In genomic region chr11:69646493-69647201, GRCh38 we compare ENCODE assay signal across 21 cellular contexts. TPM values are rescaled to one million over a fixed set of nuclear protein-coding genes. Genes with fewer than 3 reads are reported as not detected.
DNase-seq lines count a peak whose midpoint lies in the region; ATAC-seq and TF ChIP-seq lines count a peak whose summit lies in the region.
"Had no signal": no experiment of that assay in that cellular context is flagged by ENCODE, and none has a peak within 500 bp of the region (broad histone marks: within the 10 kb centered on the region; RNA-seq: fewer than 3 reads in every experiment).

No MANE protein-coding gene starts in this region.

- 92 to 94% methylated on average over 22 to 24 of the region's 26 CpGs for WGBS in mesodermal cell (ENCODE audit: insufficient coverage in 2 of 2), 2 experiments

- H3K4me1 Mint-ChIP-seq in GM23338 = peaks cover 3% of the 10 kb centered on the region; the same call in 2 of the 3 replicates
- no peaks in the 10 kb centered on the region for H3K4me1 Mint-ChIP-seq in naive thymus-derived CD4-positive, alpha-beta T cell
- H3K4me1 Mint-ChIP-seq: activated CD8-positive, alpha-beta memory T cell treated with anti-CD3 and anti-CD28 coated beads, Interleukin-2, amount 10 ng/mL, durations not matched to agents 7 days and 5 days had no signal

- H3K27me3 Mint-ChIP-seq in GM23338 (ENCODE audit: insufficient read depth, low read depth, poor library complexity) = peaks cover 15% of the 10 kb centered on the region
- H3K27me3 Mint-ChIP-seq in naive thymus-derived CD4-positive, alpha-beta T cell = no peaks in the 10 kb centered on the region

- H3K36me3 Mint-ChIP-seq in GM23338 (ENCODE audit: low read depth) = peaks cover 68% of the 10 kb centered on the region
- peaks cover 0 to under 1% (median 0%) of the 10 kb centered on the region in 5 donors for H3K36me3 Mint-ChIP-seq in naive thymus-derived CD4-positive, alpha-beta T cell
- H3K36me3 Mint-ChIP-seq: activated CD8-positive, alpha-beta memory T cell treated with anti-CD3 and anti-CD28 coated beads, Interleukin-2, amount 10 ng/mL, durations not matched to agents 7 days and 5 days had no signal

- H2AFZ ChIP-seq in GM23338 = no peak overlapping the region

- H3F3A ChIP-seq in GM23338 (replicated peaks; ENCODE audit: low read depth) = 0 out of 2 replicates have a peak, but pooled peaks cover 2% of the 10 kb centered on the region

- H3K36me3 ChIP-seq in GM23338 (ENCODE audit: insufficient read depth) (peaks cover 6% of the 10 kb centered on the region; the same call in 1 of the 2 replicates), mesodermal cell (ENCODE audit: control insufficient read depth, insufficient read depth, low read length) (peaks cover 96% of the 10 kb centered on the region)
- H3K36me3 ChIP-seq in naive thymus-derived CD4-positive, alpha-beta T cell (ENCODE audit: control insufficient read depth in 2 of 3, insufficient read depth in 3 of 3, low read length in 3 of 3) = no peaks in the 10 kb centered on the region
- H3K36me3 ChIP-seq: colonic mucosa, gastrocnemius medialis had no signal

- TF ChIP-seq CTCF in 22Rv1 (IDR thresholded peaks at IDR 0.05) (no peak), GM23338 (conservative IDR thresholded peaks at IDR 0.05; ENCODE audit: low read depth in 2 of 2) (no peak), VCaP (conservative IDR thresholded peaks at IDR 0.05) (no peak), GM13976 (IDR thresholded peaks at IDR 0.05; ENCODE audit: borderline replicate concordance, control extremely low read depth, extremely low read depth, insufficient read depth, missing control alignments) (no peak)

- intact Hi-C loops in naive thymus-derived CD4-positive, alpha-beta T cell (cut with micrococcal nuclease) = loop anchor here in 1 of 2 donors (10.0 kb wide), 1 partner anchor 802 kb away; the partner anchor contains the start of gene CPT1A

- H3K4me1 ChIP-seq in GM23338 (ENCODE audit: insufficient read depth) (peaks cover 5% of the 10 kb centered on the region; the same call in 1 of the 2 replicates), mesodermal cell (ENCODE audit: control insufficient read depth, insufficient read depth, low read length, poor library complexity, severe bottlenecking) (peaks cover 45% of the 10 kb centered on the region)
- peaks cover 0 to 3% of the 10 kb centered on the region in 2 donors for H3K4me1 ChIP-seq in naive thymus-derived CD4-positive, alpha-beta T cell (ENCODE audit: control insufficient read depth in 2 of 2, insufficient read depth in 2 of 2, low read length in 2 of 2)

- peaks cover 20% of the 10 kb centered on the region for H3K79me2 ChIP-seq in GM23338 (replicated peaks; ENCODE audit: insufficient read depth)

- ATAC-seq in GM23338 (no peak), GM21423 (IDR thresholded peaks at IDR 0.05; ENCODE audit: unreplicated experiment) (no peak)
- ATAC-seq in naive thymus-derived CD4-positive, alpha-beta T cell = no peak
- ATAC-seq: activated CD8-positive, alpha-beta memory T cell treated with anti-CD3 and anti-CD28 coated beads, Interleukin-2, amount 10 ng/mL, durations not matched to agents 7 days and 5 days; gastrocnemius medialis had no signal

- no peak overlapping the region for H3K4me3 Mint-ChIP-seq in GM23338
- no peak overlapping the region for H3K4me3 Mint-ChIP-seq in naive thymus-derived CD4-positive, alpha-beta T cell
- H3K4me3 Mint-ChIP-seq: activated CD8-positive, alpha-beta memory T cell treated with anti-CD3 and anti-CD28 coated beads, Interleukin-2, amount 10 ng/mL, durations not matched to agents 7 days and 5 days; nephron had no signal

- no peak overlapping the region for H3K27ac Mint-ChIP-seq in GM23338
- no peak overlapping the region for H3K27ac Mint-ChIP-seq in naive thymus-derived CD4-positive, alpha-beta T cell
- H3K27ac Mint-ChIP-seq: activated CD8-positive, alpha-beta memory T cell treated with anti-CD3 and anti-CD28 coated beads, Interleukin-2, amount 10 ng/mL, durations not matched to agents 7 days and 5 days had no signal

- CTCF ChIA-PET in naive thymus-derived CD4-positive, alpha-beta T cell (lab: Charles Lee) = interaction anchor here (1.1 to 5.8 kb wide), 3 partner anchors 352 to 557 kb away, joined by 3 to 37 read pairs (median 32); partner anchors contain the start of gene MYEOV

- no peaks in the 10 kb centered on the region for H3K9me3 Mint-ChIP-seq in GM23338
- H3K9me3 Mint-ChIP-seq in naive thymus-derived CD4-positive, alpha-beta T cell = no peaks in the 10 kb centered on the region
- H3K9me3 Mint-ChIP-seq: nephron had no signal

- POLR2A ChIA-PET in naive thymus-derived CD4-positive, alpha-beta T cell (lab: Charles Lee) = no interaction called here

- H3K27ac ChIP-seq in 22Rv1 = peak overlapping the region; percentile 100
- peak overlapping the region; percentile 26; the same call in 1 of the 2 replicates for H3K27ac ChIP-seq in GM23338 (ENCODE audit: low read depth)
- peak overlapping the region; percentile 100 for H3K27ac ChIP-seq in VCaP
- peak overlapping the region; percentile 45 for H3K27ac ChIP-seq in mesodermal cell (ENCODE audit: low read depth, low read length, severe bottlenecking)
- no peak overlapping the region for H3K27ac ChIP-seq in naive thymus-derived CD4-positive, alpha-beta T cell (ENCODE audit: low read depth, low read length)
- H3K27ac ChIP-seq: colonic mucosa, gastrocnemius medialis, suprapubic skin had no signal

- H3K4me3 ChIP-seq in GM23338 (no peak overlapping the region), mesodermal cell (ENCODE audit: extremely low read depth, insufficient read depth, low read length, poor library complexity, severe bottlenecking) (no peak overlapping the region)
- H3K4me3 ChIP-seq in naive thymus-derived CD4-positive, alpha-beta T cell (ENCODE audit: low read length) = no peak overlapping the region
- H3K4me3 ChIP-seq: colonic mucosa, gastrocnemius medialis, suprapubic skin had no signal

- H3K9me2 ChIP-seq in GM23338 (ENCODE audit: insufficient read depth) = no peaks in the 10 kb centered on the region

- peaks cover 8% of the 10 kb centered on the region; the same call in 1 of the 2 replicates for H3K27me3 ChIP-seq in GM23338 (ENCODE audit: insufficient read depth)
- H3K27me3 ChIP-seq in naive thymus-derived CD4-positive, alpha-beta T cell (ENCODE audit: control insufficient read depth in 2 of 2, insufficient read depth in 2 of 2, low read length in 2 of 2) = no peaks in the 10 kb centered on the region
- H3K27me3 ChIP-seq: colonic mucosa, suprapubic skin had no signal

- H3K9me3 ChIP-seq in mesodermal cell (ENCODE audit: control insufficient read depth, low read length) = no peaks in the 10 kb centered on the region
- H3K9me3 ChIP-seq in naive thymus-derived CD4-positive, alpha-beta T cell (ENCODE audit: control insufficient read depth in 2 of 3, low read length in 3 of 3) = no peaks in the 10 kb centered on the region
- H3K9me3 ChIP-seq: colonic mucosa, gastrocnemius medialis, suprapubic skin had no signal

- DNase-seq in GM23338 (ENCODE audit: low spot score) = no peak
- DNase-seq in GM13976 (ENCODE audit: low spot score) = no peak
- no peak for DNase-seq in naive thymus-derived CD4-positive, alpha-beta T cell
- DNase-seq in COR-L47 (lab: John Stamatoyannopoulos, UW) = no peak
- DNase-seq: activated CD4-positive, CD25-positive, alpha-beta regulatory T cell treated with anti-CD3 and anti-CD28 coated beads, Interleukin-2, amount 50 U/mL, for 72 hours; activated CD8-positive, alpha-beta memory T cell treated with anti-CD3 and anti-CD28 coated beads, Interleukin-2, amount 10 ng/mL, durations not matched to agents 7 days and 5 days; activated gamma-delta T cell; colonic mucosa; DMS 273 treated with DMSO at 0.1 percent for 48 hours; gastrocnemius medialis; KG1; NCI-H748 treated with DMSO at 0.1 percent for 48 hours; stimulated activated CD4-positive, alpha-beta T cell treated with anti-CD3 and anti-CD28 coated beads, Interleukin-4, amount 100 ng/mL, for 1 hour; T-helper 2 cell had no signal

- in situ Hi-C loops in GM13976 (cut with MboI; ENCODE audit: low sequenced_read_pairs, unreplicated experiment) = loop anchor here (10.0 to 25.0 kb wide), 2 partner anchors 359 to 542 kb away; partner anchors contain the start of gene MYEOV

- peaks cover 7% of the 10 kb centered on the region for H4K20me1 ChIP-seq in GM23338 (replicated peaks; ENCODE audit: insufficient read depth)

- H3K4me2 ChIP-seq in GM23338 = no peak overlapping the region

TF ChIP-seq in GM23338, 12 proteins besides CTCF, POLR2A, EP300 and RAD21 (continues in another document):
- TF ChIP-seq NANOG (IDR thresholded peaks at IDR 0.05; ENCODE audit: borderline replicate concordance) = no peak
- TF ChIP-seq POLR2AphosphoS5 (IDR thresholded peaks at IDR 0.05; ENCODE audit: low read depth) = peak; percentile 10
- TF ChIP-seq ETS1 (IDR thresholded peaks at IDR 0.05) = no peak
- TF ChIP-seq ZNF114 (CRISPR knock-in tag; IDR thresholded peaks at IDR 0.05) = no peak
- no peak for TF ChIP-seq ZNF331 (CRISPR knock-in tag; IDR thresholded peaks at IDR 0.05; ENCODE audit: low read depth)

RNA-seq across cellular contexts. Expression of gene CCND1, which starts 5.7 kb away (rescaled TPM):
- 99.1 and 109 TPM in 2 replicates for total RNA-seq in GM23338 (2014; rRNA removed; shearing (Covaris generic))
- 159 and 183 TPM in 2 replicates for polyA plus RNA-seq in GM23338 (2016; fragmentation: Nextera tagmentation; extraction: Ambion mirVana)
- 278 TPM for polyA plus RNA-seq in mesodermal cell (2013, experiment 1 of 2)
- polyA plus RNA-seq in mesodermal cell (2013, experiment 2 of 2) = 285 TPM
- total RNA-seq in naive thymus-derived CD4-positive, alpha-beta T cell = 1 to 10 TPM in 2 of 5 experiments, under 1 TPM in 3; 0.35 to 4.0 (median 0.84) TPM
- polyA plus RNA-seq in naive thymus-derived CD4-positive, alpha-beta T cell = 1 to 10 TPM in 1 of 2 donors, under 1 TPM in 1; 0.26 to 4.9 TPM

RNA-seq across cellular contexts. Expression of gene LTO1, which starts 28.5 kb away (rescaled TPM):
- total RNA-seq in GM23338 (2014; rRNA removed; shearing (Covaris generic)) = 12.9 and 20.1 TPM in 2 replicates
- polyA plus RNA-seq in GM23338 (2016; fragmentation: Nextera tagmentation; extraction: Ambion mirVana) = 23.2 and 23.3 TPM in 2 replicates
- 12.1 TPM for polyA plus RNA-seq in mesodermal cell (2013, experiment 1 of 2)
- polyA plus RNA-seq in mesodermal cell (2013, experiment 2 of 2) = 13.3 TPM
- total RNA-seq in naive thymus-derived CD4-positive, alpha-beta T cell = 10 to 100 TPM; 32.8 to 75.6 (median 55.1) TPM
- 10 to 100 TPM; 19.1 to 21.3 TPM for polyA plus RNA-seq in naive thymus-derived CD4-positive, alpha-beta T cell

RNA-seq across cellular contexts. Expression of gene FGF19, which starts 57.2 kb away (rescaled TPM):
- 27.4 and 36.1 TPM in 2 replicates for total RNA-seq in GM23338 (2014; rRNA removed; shearing (Covaris generic))
- 21.7 and 22.3 TPM in 2 replicates for polyA plus RNA-seq in GM23338 (2016; fragmentation: Nextera tagmentation; extraction: Ambion mirVana)
- 14.5 TPM for polyA plus RNA-seq in mesodermal cell (2013, experiment 1 of 2)
- 20.7 TPM for polyA plus RNA-seq in mesodermal cell (2013, experiment 2 of 2)
- not detected for total RNA-seq in naive thymus-derived CD4-positive, alpha-beta T cell
- polyA plus RNA-seq in naive thymus-derived CD4-positive, alpha-beta T cell = not detected
- total RNA-seq: activated CD8-positive, alpha-beta memory T cell treated with anti-CD3 and anti-CD28 coated beads, Interleukin-2, amount 10 ng/mL, durations not matched to agents 7 days and 5 days; aorta; gastrocnemius medialis; suprapubic skin had no signal
- polyA plus RNA-seq: aorta had no signal

Comparison
In these comparisons a context has a peak if more than half of its experiments do, and no peak if none do; other contexts are left out.
1. RNA of gene CCND1, which starts 5.7 kb away (total RNA-seq): 99.1 to 109 TPM in GM23338; 0.35 to 4.0 TPM in naive thymus-derived CD4-positive, alpha-beta T cell; every median in the first group is over 10 times any median in the second.
2. RNA of gene FGF19, which starts 57.2 kb away (total RNA-seq): 27.4 to 36.1 TPM in GM23338; not detected in naive thymus-derived CD4-positive, alpha-beta T cell; every median in the first group is over 10 times any median in the second.